ENCODE assay signal across 25 cellular contexts in genomic region chr13:108827637-108828036, GRCh38.
A peak's percentile ranks its signal among the peaks of the same experiment; 100 is the strongest.
DNase-seq lines count a peak whose midpoint lies in the region; ATAC-seq and TF ChIP-seq lines count a peak whose summit lies in the region.
"Had no signal": no experiment of that assay in that cellular context is flagged by ENCODE, and none has a peak within 500 bp of the region (broad histone marks: within the 10 kb centered on the region; RNA-seq: fewer than 3 reads in every experiment).

No MANE protein-coding gene starts in this region.

- H3K36me3 Mint-ChIP-seq in MCF 10A (ENCODE audit: insufficient read depth, unreplicated experiment) = no peaks in the 10 kb centered on the region
- no peaks in the 10 kb centered on the region for H3K36me3 Mint-ChIP-seq in activated CD4-positive, alpha-beta T cell treated with anti-CD3 and anti-CD28 coated beads, Interleukin-2, amount 10 ng/mL, durations not matched to agents 24 days and 14 days (ENCODE audit: low read depth)
- H3K36me3 Mint-ChIP-seq: CD8-positive, alpha-beta T cell had no signal

- H3K9me3 ChIP-seq in breast epithelium = peaks cover 0 to 7% of the 10 kb centered on the region in 2 donors
- no peaks in the 10 kb centered on the region for H3K9me3 ChIP-seq in Peyer's patch
- H3K9me3 ChIP-seq: BE2C had no signal

- TF ChIP-seq POLR2A in breast epithelium (IDR thresholded peaks at IDR 0.05) = no peak
- TF ChIP-seq POLR2A in Peyer's patch (IDR thresholded peaks at IDR 0.05) = no peak
- TF ChIP-seq POLR2A in GM18505 (IDR thresholded peaks at IDR 0.05; ENCODE audit: borderline replicate concordance, extremely low read depth, insufficient read depth, insufficient read length) = no peak

- DNase-seq in MCF 10A (ENCODE audit: unreplicated experiment) (peak; percentile 20), breast epithelium (ENCODE audit: low spot score in 2 of 2) (no peak), NCI-H524 (lab: John Stamatoyannopoulos, UW) (peak; percentile 55 to 90), epithelial cell of esophagus (ENCODE audit: low read depth) (peak; percentile 4), Peyer's patch (no peak)
- no peak for DNase-seq in activated CD8-positive, alpha-beta memory T cell treated with anti-CD3 and anti-CD28 coated beads, Interleukin-2, amount 50 U/mL, for 48 hours
- no peak for DNase-seq in activated CD4-positive, alpha-beta T cell treated with anti-CD3 and anti-CD28 coated beads, Interleukin-2, amount 10 ng/mL, durations not matched to agents 24 days and 14 days
- DNase-seq: activated B cell treated with CpG ODN at 0.5 μM for 24 hours; activated gamma-delta T cell treated with Interleukin-2 at 50 U/mL for 16 hours; activated T-cell treated with anti-CD3 and anti-CD28 coated beads, Interleukin-2, amount 50 U/mL, for 4 hours; BE2C; CD8-positive, alpha-beta T cell; central memory CD4-positive, alpha-beta T cell; effector memory CD8-positive, alpha-beta T cell; islet precursor cell; left ventricle myocardium superior; NCI-H146; NCI-H2107; NCI-H526; stimulated activated CD4-positive, alpha-beta T cell treated with anti-CD3 and anti-CD28 coated beads, Interleukin-4, amount 100 ng/mL, for 1 hour; trophoblast cell had no signal

- ATAC-seq in GM18505 (IDR thresholded peaks at IDR 0.05; ENCODE audit: unreplicated experiment) = no peak
- ATAC-seq: activated T-cell treated with anti-CD3 and anti-CD28 coated beads, Interleukin-2, amount 50 U/mL, for 4 hours; CD8-positive, alpha-beta T cell; effector memory CD8-positive, alpha-beta T cell; GM12878; left ventricle myocardium superior had no signal

- TF ChIP-seq CTCF in MCF 10A (IDR thresholded peaks at IDR 0.05; ENCODE audit: unreplicated experiment) (no peak), breast epithelium (IDR thresholded peaks at IDR 0.05) (no peak), epithelial cell of esophagus (IDR thresholded peaks at IDR 0.05; ENCODE audit: insufficient read depth, low read depth, low read length, missing control alignments) (no peak), Peyer's patch (IDR thresholded peaks at IDR 0.05) (no peak)

- H3K4me3 ChIP-seq in breast epithelium = no peak overlapping the region
- no peak overlapping the region for H3K4me3 ChIP-seq in epithelial cell of esophagus (ENCODE audit: low read length)
- H3K4me3 ChIP-seq in Peyer's patch = no peak overlapping the region
- H3K4me3 ChIP-seq: GM12878 had no signal

- CTCF ChIA-PET in MCF 10A (lab: Yijun Ruan, JAX) = interaction anchor here (1.3 kb wide), 1 partner anchor 89 kb away, joined by 3 read pairs; no protein-coding TSS in a partner anchor

- peaks cover 26% of the 10 kb centered on the region for H3K27me3 Mint-ChIP-seq in MCF 10A (ENCODE audit: insufficient read depth, unreplicated experiment)
- H3K27me3 Mint-ChIP-seq in activated CD4-positive, alpha-beta T cell treated with anti-CD3 and anti-CD28 coated beads, Interleukin-2, amount 10 ng/mL, durations not matched to agents 24 days and 14 days = no peaks in the 10 kb centered on the region
- H3K27me3 Mint-ChIP-seq: activated B cell treated with CpG ODN at 0.5 μM for 24 hours; effector memory CD8-positive, alpha-beta T cell; progenitor cell of endocrine pancreas had no signal

- H3K27ac ChIP-seq in breast epithelium (no peak overlapping the region), Peyer's patch (no peak overlapping the region)

- POLR2A ChIA-PET in MCF 10A (lab: Yijun Ruan, JAX) = interaction anchor here (0.6 kb wide), 1 partner anchor 119 kb away, joined by 3 read pairs; no protein-coding TSS in a partner anchor

- H3K27ac Mint-ChIP-seq in MCF 10A (ENCODE audit: low read depth, unreplicated experiment) = no peak overlapping the region
- H3K27ac Mint-ChIP-seq in activated CD4-positive, alpha-beta T cell treated with anti-CD3 and anti-CD28 coated beads, Interleukin-2, amount 10 ng/mL, durations not matched to agents 24 days and 14 days = no peak overlapping the region
- H3K27ac Mint-ChIP-seq: activated B cell treated with CpG ODN at 0.5 μM for 24 hours; CD8-positive, alpha-beta T cell; effector memory CD8-positive, alpha-beta T cell; progenitor cell of endocrine pancreas; T-helper 1 cell treated with Interleukin-12 subunit alpha and Interleukin-12 subunit beta and Interleukin-4 antibody, amounts not matched to agents 30 μg/mL and 1 μg/mL, for 36 hours had no signal

- intact Hi-C loops in MCF 10A (cut with micrococcal nuclease) = no loop called here
- intact Hi-C loops in breast epithelium (cut with DNase I; ENCODE audit: low total_unique reads) = no loop called here
- intact Hi-C loops in activated CD4-positive, alpha-beta T cell treated with anti-CD3 and anti-CD28 coated beads, Interleukin-2, amount 10 ng/mL, durations not matched to agents 24 days and 14 days (cut with micrococcal nuclease) = no loop called here

- no TSS peak for BruUV-seq in MCF 10A (replicated peaks; lab: Mats Ljungman, UMichigan)

- H3K4me1 ChIP-seq in breast epithelium (no peaks in the 10 kb centered on the region), Peyer's patch (no peaks in the 10 kb centered on the region)
- H3K4me1 ChIP-seq: BE2C had no signal

- H3K27me3 ChIP-seq in breast epithelium = no peaks in the 10 kb centered on the region
- H3K27me3 ChIP-seq in Peyer's patch = no peaks in the 10 kb centered on the region

- H3K9me3 Mint-ChIP-seq in MCF 10A (ENCODE audit: unreplicated experiment) = no peaks in the 10 kb centered on the region
- H3K9me3 Mint-ChIP-seq in activated CD4-positive, alpha-beta T cell treated with anti-CD3 and anti-CD28 coated beads, Interleukin-2, amount 10 ng/mL, durations not matched to agents 24 days and 14 days = no peaks in the 10 kb centered on the region

- H3K4me1 Mint-ChIP-seq in MCF 10A (ENCODE audit: insufficient read depth, unreplicated experiment) = peaks cover 6% of the 10 kb centered on the region
- no peaks in the 10 kb centered on the region for H3K4me1 Mint-ChIP-seq in activated CD4-positive, alpha-beta T cell treated with anti-CD3 and anti-CD28 coated beads, Interleukin-2, amount 10 ng/mL, durations not matched to agents 24 days and 14 days
- H3K4me1 Mint-ChIP-seq: activated B cell treated with CpG ODN at 0.5 μM for 24 hours had no signal

- H3K4me3 Mint-ChIP-seq in MCF 10A (ENCODE audit: unreplicated experiment) = no peak overlapping the region
- no peak overlapping the region for H3K4me3 Mint-ChIP-seq in activated CD4-positive, alpha-beta T cell treated with anti-CD3 and anti-CD28 coated beads, Interleukin-2, amount 10 ng/mL, durations not matched to agents 24 days and 14 days
- H3K4me3 Mint-ChIP-seq: activated B cell treated with CpG ODN at 0.5 μM for 24 hours; activated T-cell treated with anti-CD3 and anti-CD28 coated beads, Interleukin-2, amount 50 U/mL, for 4 hours; CD8-positive, alpha-beta T cell; effector memory CD8-positive, alpha-beta T cell; T-helper 1 cell treated with Interleukin-12 subunit alpha and Interleukin-12 subunit beta and Interleukin-4 antibody, amounts not matched to agents 30 μg/mL and 1 μg/mL, for 36 hours had no signal

- H3K36me3 ChIP-seq in breast epithelium (no peaks in the 10 kb centered on the region), Peyer's patch (no peaks in the 10 kb centered on the region)
- H3K36me3 ChIP-seq: BE2C had no signal

Comparison
In these comparisons a context has a peak if more than half of its experiments do, and no peak if none do; other contexts are left out.
1. DNase-seq: peak in MCF 10A (single experiment), NCI-H524 (2 of 2) and epithelial cell of esophagus (single experiment); none in breast epithelium (0 of 2), activated CD8-positive, alpha-beta memory T cell treated with anti-CD3 and anti-CD28 coated beads, Interleukin-2, amount 50 U/mL, for 48 hours (single experiment), Peyer's patch (0 of 3) and activated CD4-positive, alpha-beta T cell treated with anti-CD3 and anti-CD28 coated beads, Interleukin-2, amount 10 ng/mL, durations not matched to agents 24 days and 14 days (single experiment).